1 cellular context compared by ENCODE assay signal in the genomic region with DNA sequence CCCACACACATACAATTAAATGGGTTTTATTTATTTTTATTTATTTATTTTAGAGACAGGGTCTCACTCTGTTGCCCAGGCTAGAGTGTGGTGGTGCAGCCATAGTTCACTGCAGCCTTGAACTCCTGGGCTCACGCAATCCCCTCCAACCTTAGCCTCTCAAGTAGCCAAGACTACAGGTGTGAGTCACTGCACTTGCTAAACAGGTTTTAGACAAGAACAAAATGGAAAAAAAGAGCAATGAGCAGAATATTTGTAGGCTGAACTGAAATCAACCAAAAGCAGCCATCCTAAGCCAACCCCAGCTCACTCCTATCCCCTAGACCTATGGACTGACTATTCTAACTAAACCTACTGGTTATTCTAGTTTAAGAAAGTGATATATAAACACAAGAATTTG.
A peak's percentile ranks its signal among the peaks of the same experiment; 100 is the strongest.
TF ChIP-seq lines count a peak whose summit lies in the region.

No MANE protein-coding gene starts in this region.

TF ChIP-seq in HCT116, 20 proteins besides CTCF, POLR2A, EP300 and RAD21:
- peak; percentile 72 for TF ChIP-seq SP1 (IDR thresholded peaks at IDR 0.05; ENCODE audit: low read depth)
- TF ChIP-seq JUND (IDR thresholded peaks at IDR 0.05), result peak; percentile 68
- TF ChIP-seq SIN3A (IDR thresholded peaks at IDR 0.05; ENCODE audit: low read depth), result no peak
- no peak for TF ChIP-seq CEBPB (IDR thresholded peaks at IDR 0.05; ENCODE audit: low read depth)
- TF ChIP-seq FOSL1 (IDR thresholded peaks at IDR 0.05; ENCODE audit: low read depth), result peak; percentile 73
- peak; percentile 41; the same call in 1 of the 2 replicates for TF ChIP-seq CBX3 (IDR thresholded peaks at IDR 0.05; ENCODE audit: low read depth)
